18 cellular contexts compared by ENCODE assay signal in genomic region chr2:239732666-239733010, GRCh38.
DNase-seq lines count a peak whose midpoint lies in the region; ATAC-seq and TF ChIP-seq lines count a peak whose summit lies in the region.
"Had no signal": no experiment of that assay in that cellular context is flagged by ENCODE, and none has a peak within 500 bp of the region (broad histone marks: within the 10 kb centered on the region; RNA-seq: fewer than 3 reads in every experiment).

No MANE protein-coding gene starts in this region.

- H2AFZ ChIP-seq in osteoblast (ENCODE audit: low read length): no peak overlapping the region

- H3K4me3 Mint-ChIP-seq in chondrocyte (ENCODE audit: unreplicated experiment): no peak overlapping the region
- H3K4me3 Mint-ChIP-seq: CD14-positive monocyte; CD4-positive, alpha-beta memory T cell; HFFc6 had no signal

- peak; percentile 10 for DNase-seq in Right ventricle myocardium superior
- no peak for DNase-seq in Right ventricle myocardium inferior (ENCODE audit: missing footprints)
- DNase-seq in chondrocyte (ENCODE audit: low spot score): peak; percentile 54
- peak; percentile 52 for DNase-seq in osteoblast (ENCODE audit: insufficient read length, low spot score, missing footprints)
- DNase-seq in aorta: peak; percentile 6 to 67
- DNase-seq: 8988T; CD4-positive, alpha-beta memory T cell; DMS79 treated with DMSO at 0.1 percent for 48 hours; GF-D8; GOT3; H7; HFFc6 had no signal

- WGBS in aorta, 2 donors: 82 to 89% methylated on average over 6 of the region's 6 CpGs

- H3K27ac ChIP-seq in osteoblast (ENCODE audit: low read depth, low read length) (no peak overlapping the region), aorta (ENCODE audit: low read depth in 1 of 2, low read length in 2 of 2) (no peak overlapping the region)
- H3K27ac ChIP-seq: BLaER1 had no signal

- peaks cover 15% of the 10 kb centered on the region for H3K27me3 Mint-ChIP-seq in chondrocyte (ENCODE audit: low read depth)
- H3K27me3 Mint-ChIP-seq: CD4-positive, alpha-beta memory T cell had no signal

- no peak overlapping the region for H3K27ac Mint-ChIP-seq in chondrocyte (ENCODE audit: unreplicated experiment)
- H3K27ac Mint-ChIP-seq: CD4-positive, alpha-beta memory T cell; HFFc6 had no signal

- H3K4me1 Mint-ChIP-seq in chondrocyte (ENCODE audit: low read depth): no peaks in the 10 kb centered on the region
- H3K4me1 Mint-ChIP-seq: CD14-positive monocyte had no signal

- H3K9me3 ChIP-seq in osteoblast (ENCODE audit: low read depth, low read length): no peaks in the 10 kb centered on the region
- no peaks in the 10 kb centered on the region for H3K9me3 ChIP-seq in aorta (ENCODE audit: control insufficient read depth, low read length)

- H3K36me3 Mint-ChIP-seq in chondrocyte (ENCODE audit: low read depth): no peaks in the 10 kb centered on the region
- H3K36me3 Mint-ChIP-seq: CD4-positive, alpha-beta memory T cell had no signal

- no peaks in the 10 kb centered on the region for H3K79me2 ChIP-seq in osteoblast (ENCODE audit: insufficient read depth, low read length)

- H3K4me3 ChIP-seq in osteoblast (ENCODE audit: insufficient read depth, low read length) (no peak overlapping the region), aorta (ENCODE audit: low read length in 2 of 2) (no peak overlapping the region)
- H3K4me3 ChIP-seq: BLaER1 had no signal

- intact Hi-C loops in Right ventricle myocardium superior (cut with DNase I): no loop called here
- intact Hi-C loops in Right ventricle myocardium inferior (cut with DNase I): no loop called here
- intact Hi-C loops in aorta (cut with DNase I): no loop called here

- H3K4me1 ChIP-seq in osteoblast (ENCODE audit: insufficient read depth, low read length) (no peaks in the 10 kb centered on the region), aorta (ENCODE audit: control insufficient read depth in 1 of 2, insufficient read depth in 2 of 2, low read length in 2 of 2) (no peaks in the 10 kb centered on the region)

- no peak for TF ChIP-seq CTCF in chondrocyte (IDR thresholded peaks at IDR 0.05)
- no peak for TF ChIP-seq CTCF in osteoblast (IDR thresholded peaks at IDR 0.05; ENCODE audit: extremely low read depth, low read depth, low read length)

- no peaks in the 10 kb centered on the region for H4K20me1 ChIP-seq in osteoblast (ENCODE audit: insufficient read depth, low read length)
- H4K20me1 ChIP-seq: BLaER1 had no signal

- H3K27me3 ChIP-seq in osteoblast (ENCODE audit: insufficient read depth, low read length) (no peaks in the 10 kb centered on the region), aorta (ENCODE audit: control insufficient read depth in 1 of 2, insufficient read depth in 2 of 2, low read length in 1 of 2) (no peaks in the 10 kb centered on the region)
- H3K27me3 ChIP-seq: BLaER1 had no signal

- no peak for ATAC-seq in Right ventricle myocardium superior (ENCODE audit: poor library complexity)
- no peak for ATAC-seq in Right ventricle myocardium inferior
- no peak for ATAC-seq in aorta (ENCODE audit: low FRiP score)
- no peak for ATAC-seq in HG02884 (IDR thresholded peaks at IDR 0.05; ENCODE audit: unreplicated experiment)
- ATAC-seq in GM19455 (IDR thresholded peaks at IDR 0.05; ENCODE audit: unreplicated experiment): no peak
- ATAC-seq: HCT116, HepG2 had no signal

- no peak overlapping the region for H3K4me2 ChIP-seq in osteoblast (ENCODE audit: insufficient read depth, low read length)
- H3K4me2 ChIP-seq: BLaER1 had no signal

- H3K9me3 Mint-ChIP-seq in chondrocyte (ENCODE audit: low read depth): no peaks in the 10 kb centered on the region

- H3K36me3 ChIP-seq in osteoblast (ENCODE audit: insufficient read depth, low read length) (no peaks in the 10 kb centered on the region), aorta (ENCODE audit: control insufficient read depth in 1 of 2, insufficient read depth in 2 of 2, low read length in 1 of 2) (no peaks in the 10 kb centered on the region)
- H3K36me3 ChIP-seq: BLaER1 had no signal
